ENCODE assay signal across 9 cellular contexts in genomic region chr19:50639121-50640112, GRCh38. TPM values are rescaled to one million over a fixed set of nuclear protein-coding genes. Genes with fewer than 3 reads are reported as not detected.
DNase-seq lines count a peak whose midpoint lies in the region; ATAC-seq and TF ChIP-seq lines count a peak whose summit lies in the region.
"Had no signal": no experiment of that assay in that cellular context is flagged by ENCODE, and none has a peak within 500 bp of the region (broad histone marks: within the 10 kb centered on the region; RNA-seq: fewer than 3 reads in every experiment).

Gene SYT3 (minus strand): TSS chr19:50639881. CDS start chr19:50637411, 2,470 bp downstream.

- H3K36me3 ChIP-seq in brain microvascular endothelial cell (replicated peaks) (no peaks in the 10 kb centered on the region), kidney epithelial cell (ENCODE audit: control insufficient read depth, insufficient read depth, low read length) (no peaks in the 10 kb centered on the region)

- peak; percentile 1 for DNase-seq in NCI-H345 (lab: John Stamatoyannopoulos, UW)
- DNase-seq in NCI-H345 treated with DMSO at 0.1 percent for 48 hours (lab: John Stamatoyannopoulos, UW; ENCODE audit: unreplicated experiment): no peak
- DNase-seq in RWPE1 (ENCODE audit: low spot score): peak; percentile 62
- DNase-seq in brain microvascular endothelial cell: peak; percentile 29
- no peak for DNase-seq in kidney epithelial cell (ENCODE audit: low read depth)
- DNase-seq in stimulated activated CD4-positive, alpha-beta T cell treated with anti-CD3 and anti-CD28 coated beads, Interleukin-4, amount 100 ng/mL, for 1 hour: peak; percentile 49

- CTCF ChIA-PET in RWPE1 (lab: Yijun Ruan, JAX): interaction anchor here (0.6 kb wide), 1 partner anchor 143 kb away, joined by 3 read pairs; no protein-coding TSS in a partner anchor

- H3K27me3 ChIP-seq in brain microvascular endothelial cell (replicated peaks) (peaks cover 24% of the 10 kb centered on the region), kidney epithelial cell (ENCODE audit: control insufficient read depth, insufficient read depth, low read length) (peaks cover 26% of the 10 kb centered on the region)

- H3K27ac ChIP-seq in RWPE1 (no peak within 1 kb of the TSS), brain microvascular endothelial cell (no peak within 1 kb of the TSS)

- in situ Hi-C loops in brain microvascular endothelial cell (cut with HindIII; ENCODE audit: low pct_ligation_motif_present, low sequenced_read_pairs): no loop called here

- peak within 1 kb of the TSS; percentile 40 for H3K4me3 ChIP-seq in brain microvascular endothelial cell (ENCODE audit: low read depth, low read length)
- H3K4me3 ChIP-seq in kidney epithelial cell (ENCODE audit: low read depth, low read length): peak within 1 kb of the TSS; percentile 49

- POLR2A ChIA-PET in RWPE1 (lab: Yijun Ruan, JAX; ENCODE audit: low non-redundant PET): no interaction called here

- ATAC-seq in GM21825 (IDR thresholded peaks at IDR 0.05; ENCODE audit: unreplicated experiment) (no peak), GM18909 (IDR thresholded peaks at IDR 0.05; ENCODE audit: poor library complexity, unreplicated experiment) (no peak)

- TF ChIP-seq CTCF in RWPE1 (conservative IDR thresholded peaks at IDR 0.05; ENCODE audit: low read depth): no peak
- TF ChIP-seq CTCF in brain microvascular endothelial cell (IDR thresholded peaks at IDR 0.05; ENCODE audit: low read depth, low read length, missing control alignments): no peak
- TF ChIP-seq CTCF in kidney epithelial cell (IDR thresholded peaks at IDR 0.05; ENCODE audit: insufficient read depth, low read length, poor library complexity, severe bottlenecking): no peak

RNA-seq across cellular contexts. Expression of gene SYT3, which starts in this region (rescaled TPM):
- total RNA-seq in kidney epithelial cell: 0.29 and 0.55 TPM in 2 replicates
- total RNA-seq: subcutaneous adipose tissue had no signal

Comparison
In these comparisons a context has a peak if more than half of its experiments do, and no peak if none do; other contexts are left out.
1. DNase-seq: peak in NCI-H345 (single experiment), RWPE1 (single experiment), brain microvascular endothelial cell (single experiment) and stimulated activated CD4-positive, alpha-beta T cell treated with anti-CD3 and anti-CD28 coated beads, Interleukin-4, amount 100 ng/mL, for 1 hour (single experiment); none in NCI-H345 treated with DMSO at 0.1 percent for 48 hours (single experiment) and kidney epithelial cell (single experiment).